Comparison of ENCODE assay signal across 10 cellular contexts in the genomic region with DNA sequence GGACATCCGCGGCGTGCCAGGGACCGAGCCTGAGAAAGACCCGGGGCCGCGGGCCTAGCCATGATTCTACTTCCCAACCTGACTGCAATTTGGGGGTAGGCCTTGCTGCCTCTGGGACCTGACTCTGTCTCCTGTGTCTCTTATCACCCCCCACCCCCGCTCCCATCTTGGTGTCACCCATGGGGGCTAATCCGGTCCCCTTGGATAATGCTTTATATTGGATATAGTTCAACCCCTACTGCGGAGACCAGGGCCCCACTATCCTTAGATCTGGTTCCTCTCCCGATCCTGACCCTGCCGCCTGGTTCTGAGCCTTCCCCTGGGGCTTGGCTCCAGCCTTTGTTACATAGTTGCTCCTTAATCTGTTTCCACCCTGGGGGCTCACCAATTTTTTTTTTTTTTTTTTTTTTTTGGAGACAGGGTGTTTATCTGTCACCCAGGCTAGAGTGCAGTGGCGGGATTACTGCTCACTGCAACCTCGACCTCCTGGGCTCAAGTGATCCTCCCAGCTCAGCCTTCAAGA. TPM values are rescaled to one million over a fixed set of nuclear protein-coding genes. Genes with fewer than 3 reads are reported as not detected.
A peak's percentile ranks its signal among the peaks of the same experiment; 100 is the strongest.
DNase-seq lines count a peak whose midpoint lies in the region; ATAC-seq, FAIRE-seq and TF ChIP-seq lines count a peak whose summit lies in the region.
"Had no signal": no experiment of that assay in that cellular context is flagged by ENCODE, and none has a peak within 500 bp of the region (broad histone marks: within the 10 kb centered on the region; RNA-seq: fewer than 3 reads in every experiment).

No MANE protein-coding gene starts in this region.

- dilution Hi-C loops in endothelial cell of umbilical vein (cut with MboI; ENCODE audit: extremely low pct_ligation_motif_present, low sequenced_read_pairs): no loop called here

- no peak for ATAC-seq in CD4-positive, CD25-positive, alpha-beta regulatory T cell (ENCODE audit: low read depth in 2 of 2)
- ATAC-seq in HG03196 (IDR thresholded peaks at IDR 0.05; ENCODE audit: unreplicated experiment): no peak

- H3K27ac ChIP-seq in CD4-positive, CD25-positive, alpha-beta regulatory T cell (ENCODE audit: insufficient read depth, low read length, poor library complexity, severe bottlenecking): peak overlapping the region; percentile 94
- H3K27ac ChIP-seq in OCI-LY3 (ENCODE audit: low read length) (no peak overlapping the region), endothelial cell of umbilical vein (ENCODE audit: insufficient read depth, low read depth, low read length) (peak overlapping the region; percentile 68), neutrophil (peak overlapping the region; percentile 96)

- no TSS peak for BruUV-seq in endothelial cell of umbilical vein (replicated peaks; lab: Mats Ljungman, UMichigan)

- H3K4me2 ChIP-seq in OCI-LY3 (ENCODE audit: low read length): peak overlapping the region; percentile 91
- H3K4me2 ChIP-seq in endothelial cell of umbilical vein (ENCODE audit: insufficient read depth, low read length): peak overlapping the region; percentile 62

- FAIRE-seq in endothelial cell of umbilical vein (lab: Jason Lieb, UNC) (no peak), frontal cortex (lab: Jason Lieb, UNC) (no peak)
- FAIRE-seq: endometrium had no signal

- H3K9me1 ChIP-seq in endothelial cell of umbilical vein (replicated peaks; ENCODE audit: control insufficient read depth, extremely low read depth, insufficient read depth, low read length): no peaks in the 10 kb centered on the region

- CTCF ChIA-PET in endothelial cell of umbilical vein (lab: Charles Lee): interaction anchor here (2.1 to 3.3 kb wide), 2 partner anchors 18 to 69 kb away, joined by 10 to 12 read pairs; no protein-coding TSS in a partner anchor

- H2AFZ ChIP-seq in OCI-LY3 (ENCODE audit: low read depth, low read length) (no peak overlapping the region), endothelial cell of umbilical vein (ENCODE audit: low read depth, low read length) (peak overlapping the region; percentile 16)

- H3K27me3 Mint-ChIP-seq in CD4-positive, CD25-positive, alpha-beta regulatory T cell: no peaks in the 10 kb centered on the region

- H3K79me2 ChIP-seq in OCI-LY3 (ENCODE audit: low read length) (peaks cover 32% of the 10 kb centered on the region), endothelial cell of umbilical vein (ENCODE audit: control insufficient read depth, insufficient read depth, low read length) (peaks cover 11% of the 10 kb centered on the region)

- intact Hi-C loops in endothelial cell of umbilical vein (cut with micrococcal nuclease): no loop called here

- H3K36me3 Mint-ChIP-seq in CD4-positive, CD25-positive, alpha-beta regulatory T cell: peaks cover 12% of the 10 kb centered on the region

- no peaks in the 10 kb centered on the region for H3K9me3 ChIP-seq in CD4-positive, CD25-positive, alpha-beta regulatory T cell (ENCODE audit: control insufficient read depth in 2 of 2, low read length in 2 of 2)
- no peaks in the 10 kb centered on the region for H3K9me3 ChIP-seq in OCI-LY3 (ENCODE audit: insufficient read depth, low read length)
- H3K9me3 ChIP-seq in endothelial cell of umbilical vein (replicated peaks; ENCODE audit: control insufficient read depth, insufficient read depth, low read length): no peaks in the 10 kb centered on the region
- no peaks in the 10 kb centered on the region for H3K9me3 ChIP-seq in neutrophil

- peak overlapping the region; percentile 13 for H3K4me3 ChIP-seq in CD4-positive, CD25-positive, alpha-beta regulatory T cell (ENCODE audit: low read depth, low read length)
- H3K4me3 ChIP-seq in OCI-LY3 (ENCODE audit: low read length): peak overlapping the region; percentile 92
- peak overlapping the region; percentile 68 to 90 (median 85) for H3K4me3 ChIP-seq in endothelial cell of umbilical vein (replicated peaks in 1 of 3; ENCODE audit: insufficient read depth in 1 of 3, low read depth in 1 of 3, low read length in 3 of 3)
- H3K4me3 ChIP-seq in neutrophil (ENCODE audit: low read depth in 1 of 2, low read length in 1 of 2): peak overlapping the region; percentile 80 to 87

- H4K20me1 ChIP-seq in OCI-LY3 (ENCODE audit: insufficient read depth, low read length): no peaks in the 10 kb centered on the region
- H4K20me1 ChIP-seq in endothelial cell of umbilical vein (replicated peaks; ENCODE audit: control insufficient read depth, extremely low read depth, insufficient read depth, low read length): no peaks in the 10 kb centered on the region

- TF ChIP-seq CTCF in OCI-LY3 (IDR thresholded peaks at IDR 0.05; ENCODE audit: low read depth, low read length) (no peak), endothelial cell of umbilical vein (IDR thresholded peaks at IDR 0.05; ENCODE audit: extremely low read depth in 1 of 2, insufficient read depth in 1 of 2, low read depth in 1 of 2, low read length in 2 of 2) (no peak), neutrophil (IDR thresholded peaks at IDR 0.05) (no peak)

- no peak for DNase-seq in CD4-positive, CD25-positive, alpha-beta regulatory T cell
- DNase-seq in endothelial cell of umbilical vein (ENCODE audit: low read depth, low spot score): no peak
- DNase-seq in frontal cortex (ENCODE audit: low spot score in 2 of 2): no peak
- DNase-seq in kidney glomerular epithelial cell (lab: John Stamatoyannopoulos, UW): no peak
- no peak for DNase-seq in stimulated activated CD4-positive, alpha-beta T cell treated with anti-CD3 and anti-CD28 coated beads, Interleukin-4, amount 100 ng/mL, for 24 hours
- DNase-seq: NCI-H510A had no signal

- H3K9me3 Mint-ChIP-seq in CD4-positive, CD25-positive, alpha-beta regulatory T cell: no peaks in the 10 kb centered on the region

- peaks cover 40% of the 10 kb centered on the region for H3K4me1 ChIP-seq in CD4-positive, CD25-positive, alpha-beta regulatory T cell (ENCODE audit: control insufficient read depth, insufficient read depth, low read length, poor library complexity, severe bottlenecking)
- H3K4me1 ChIP-seq in OCI-LY3 (ENCODE audit: low read length) (peaks cover 8% of the 10 kb centered on the region; the same call in 1 of the 2 replicates), endothelial cell of umbilical vein (ENCODE audit: control insufficient read depth, extremely low read depth, insufficient read depth, low read length) (peaks cover 13% of the 10 kb centered on the region), neutrophil (ENCODE audit: control insufficient read depth in 1 of 2, insufficient read depth in 1 of 2, low read depth in 1 of 2, low read length in 1 of 2) (peaks cover 78 to 79% of the 10 kb centered on the region in 2 experiments)

- peaks cover 4% of the 10 kb centered on the region for H3K36me3 ChIP-seq in CD4-positive, CD25-positive, alpha-beta regulatory T cell (ENCODE audit: control insufficient read depth, insufficient read depth, low read length)
- H3K36me3 ChIP-seq in OCI-LY3 (replicated peaks; ENCODE audit: low read depth, low read length) (peaks cover 7% of the 10 kb centered on the region), endothelial cell of umbilical vein (ENCODE audit: control insufficient read depth in 2 of 2, extremely low read depth in 1 of 2, insufficient read depth in 2 of 2, low read length in 2 of 2) (no peaks in the 10 kb centered on the region), neutrophil (no peaks in the 10 kb centered on the region)

- H3K27ac Mint-ChIP-seq in CD4-positive, CD25-positive, alpha-beta regulatory T cell: peak overlapping the region in 1 of 3 donors; percentile 85

- H3K9ac ChIP-seq in OCI-LY3 (ENCODE audit: low read length): peak overlapping the region; percentile 92; the same call in 1 of the 2 replicates
- H3K9ac ChIP-seq in endothelial cell of umbilical vein (replicated peaks; ENCODE audit: extremely low read depth, insufficient read depth, low read length): peak overlapping the region; percentile 74

- POLR2A ChIA-PET in endothelial cell of umbilical vein (lab: Charles Lee): no interaction called here

- no peak for TF ChIP-seq POLR2A in endothelial cell of umbilical vein (IDR thresholded peaks at IDR 0.05; ENCODE audit: low read depth, low read length)

- peak overlapping the region; percentile 69 to 85 (median 79) for H3K4me3 Mint-ChIP-seq in CD4-positive, CD25-positive, alpha-beta regulatory T cell

- no peaks in the 10 kb centered on the region for H3K27me3 ChIP-seq in CD4-positive, CD25-positive, alpha-beta regulatory T cell (ENCODE audit: control insufficient read depth, insufficient read depth, low read length)
- H3K27me3 ChIP-seq in OCI-LY3 (ENCODE audit: low read depth, low read length) (no peaks in the 10 kb centered on the region), endothelial cell of umbilical vein (ENCODE audit: control insufficient read depth in 2 of 2, insufficient read depth in 2 of 2, low read length in 2 of 2) (no peaks in the 10 kb centered on the region), neutrophil (no peaks in the 10 kb centered on the region)

- H3K4me1 Mint-ChIP-seq in CD4-positive, CD25-positive, alpha-beta regulatory T cell: peaks cover 0 to 57% (median 25%) of the 10 kb centered on the region in 4 donors

RNA-seq across cellular contexts. Expression of a gene that starts 1.3 kb away (rescaled TPM):
- 22.9 TPM for total RNA-seq in CD4-positive, CD25-positive, alpha-beta regulatory T cell
- polyA plus RNA-seq in CD4-positive, CD25-positive, alpha-beta regulatory T cell: 10 to 100 TPM; 12.8 to 21.0 (median 17.4) TPM
- 11.7 and 17.4 TPM in 2 replicates for total RNA-seq in endothelial cell of umbilical vein
- polyA plus RNA-seq in endothelial cell of umbilical vein: 13.6 and 13.8 TPM in 2 replicates
- 5.6 and 6.2 TPM in 2 replicates for polyA plus RNA-seq in endothelial cell of umbilical vein (2011; cell fraction: cytosol; rRNA removed)
- polyA plus RNA-seq in endothelial cell of umbilical vein (2011; cell fraction: nucleus; rRNA removed): 4.0 and 4.1 TPM in 2 replicates
- polyA plus RNA-seq in endothelial cell of umbilical vein (2012): 7.0 and 9.0 TPM in 2 replicates
- 12.8 and 14.4 TPM in 2 replicates for polyA minus RNA-seq in endothelial cell of umbilical vein
- polyA minus RNA-seq in endothelial cell of umbilical vein (2011; cell fraction: cytosol; rRNA and poly(A)+ RNA removed): 5.1 TPM
- polyA minus RNA-seq in endothelial cell of umbilical vein (2011; cell fraction: nucleus; rRNA and poly(A)+ RNA removed): 2.8 and 4.6 TPM in 2 replicates
- total RNA-seq in frontal cortex: 3.3 TPM

RNA-seq across cellular contexts. Expression of a gene that starts 1.9 kb away (rescaled TPM):
- total RNA-seq in CD4-positive, CD25-positive, alpha-beta regulatory T cell: 54.7 TPM
- 100 to 1,000 TPM; 161 to 182 (median 171) TPM for polyA plus RNA-seq in CD4-positive, CD25-positive, alpha-beta regulatory T cell
- total RNA-seq in endothelial cell of umbilical vein (12.6 and 18.1 TPM in 2 replicates), frontal cortex (2.9 TPM)
- 45.4 and 46.6 TPM in 2 replicates for polyA plus RNA-seq in endothelial cell of umbilical vein
- 27.9 and 33.7 TPM in 2 replicates for polyA plus RNA-seq in endothelial cell of umbilical vein (2011; cell fraction: cytosol; rRNA removed)
- 10.1 and 11.3 TPM in 2 replicates for polyA plus RNA-seq in endothelial cell of umbilical vein (2011; cell fraction: nucleus; rRNA removed)
- polyA plus RNA-seq in endothelial cell of umbilical vein (2012): 13.5 and 28.7 TPM in 2 replicates
- polyA minus RNA-seq in endothelial cell of umbilical vein: 3.4 and 5.6 TPM in 2 replicates
- polyA minus RNA-seq in endothelial cell of umbilical vein (2011; cell fraction: cytosol; rRNA and poly(A)+ RNA removed): 1.8 TPM
- 0.96 TPM in 2 replicates for polyA minus RNA-seq in endothelial cell of umbilical vein (2011; cell fraction: nucleus; rRNA and poly(A)+ RNA removed)

RNA-seq across cellular contexts. Expression of a gene that starts 19.1 kb away (rescaled TPM):
- total RNA-seq in CD4-positive, CD25-positive, alpha-beta regulatory T cell: 0.72 TPM
- polyA plus RNA-seq in CD4-positive, CD25-positive, alpha-beta regulatory T cell: under 1 TPM; 0.05 to 0.28 (median 0.15) TPM
- total RNA-seq in endothelial cell of umbilical vein (not detected in 2 replicates), frontal cortex (1.2 TPM)
- polyA plus RNA-seq in endothelial cell of umbilical vein: 0.04 and 0.05 TPM in 2 replicates
- polyA plus RNA-seq in endothelial cell of umbilical vein (2011; cell fraction: cytosol; rRNA removed): 0.03 and 0.04 TPM in 2 replicates
- polyA plus RNA-seq in endothelial cell of umbilical vein (2011; cell fraction: nucleus; rRNA removed): 0.12 and 0.28 TPM in 2 replicates
- 0.07 TPM in 2 replicates for polyA plus RNA-seq in endothelial cell of umbilical vein (2012)
- polyA minus RNA-seq in endothelial cell of umbilical vein: 0.08 and 0.12 TPM in 2 replicates
- not detected for polyA minus RNA-seq in endothelial cell of umbilical vein (2011; cell fraction: cytosol; rRNA and poly(A)+ RNA removed)
- polyA minus RNA-seq in endothelial cell of umbilical vein (2011; cell fraction: nucleus; rRNA and poly(A)+ RNA removed): 0.14 and 0.19 TPM in 2 replicates

Comparison
In these comparisons a context has a peak if more than half of its experiments do, and no peak if none do; other contexts are left out.
1. H3K4me3 ChIP-seq: peak in every context shown above with its lines; median percentile 92 in OCI-LY3; 85 in endothelial cell of umbilical vein; 84 in neutrophil; 13 in CD4-positive, CD25-positive, alpha-beta regulatory T cell.